1 cellular context compared by ENCODE assay signal in the genomic region with DNA sequence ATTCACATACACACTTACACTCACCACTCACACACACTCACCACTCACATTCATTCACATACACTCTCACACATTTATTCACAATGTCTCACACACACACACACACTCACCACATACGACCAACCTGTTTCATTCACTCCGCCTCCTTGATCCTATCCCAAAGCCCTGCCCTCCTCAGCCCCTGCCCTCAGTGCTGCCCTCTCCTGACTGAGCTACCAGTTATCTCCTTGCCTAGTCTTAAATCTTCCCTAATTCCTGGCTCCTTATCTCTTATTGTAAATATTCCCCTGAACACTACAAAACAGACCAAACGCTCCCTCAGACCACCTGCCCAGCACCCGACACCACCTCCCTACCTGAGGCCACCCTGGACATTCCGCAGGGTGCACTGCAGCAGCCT.
TF ChIP-seq lines count a peak whose summit lies in the region.

No MANE protein-coding gene starts in this region.

TF ChIP-seq in WTC11, 78 proteins besides CTCF, POLR2A, EP300 and RAD21 (continued from another document):
- TF ChIP-seq, protein P1, sequence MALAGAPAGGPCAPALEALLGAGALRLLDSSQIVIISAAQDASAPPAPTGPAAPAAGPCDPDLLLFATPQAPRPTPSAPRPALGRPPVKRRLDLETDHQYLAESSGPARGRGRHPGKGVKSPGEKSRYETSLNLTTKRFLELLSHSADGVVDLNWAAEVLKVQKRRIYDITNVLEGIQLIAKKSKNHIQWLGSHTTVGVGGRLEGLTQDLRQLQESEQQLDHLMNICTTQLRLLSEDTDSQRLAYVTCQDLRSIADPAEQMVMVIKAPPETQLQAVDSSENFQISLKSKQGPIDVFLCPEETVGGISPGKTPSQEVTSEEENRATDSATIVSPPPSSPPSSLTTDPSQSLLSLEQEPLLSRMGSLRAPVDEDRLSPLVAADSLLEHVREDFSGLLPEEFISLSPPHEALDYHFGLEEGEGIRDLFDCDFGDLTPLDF (CRISPR knock-in tag; IDR thresholded peaks at IDR 0.05) = no peak
- TF ChIP-seq, protein P2, sequence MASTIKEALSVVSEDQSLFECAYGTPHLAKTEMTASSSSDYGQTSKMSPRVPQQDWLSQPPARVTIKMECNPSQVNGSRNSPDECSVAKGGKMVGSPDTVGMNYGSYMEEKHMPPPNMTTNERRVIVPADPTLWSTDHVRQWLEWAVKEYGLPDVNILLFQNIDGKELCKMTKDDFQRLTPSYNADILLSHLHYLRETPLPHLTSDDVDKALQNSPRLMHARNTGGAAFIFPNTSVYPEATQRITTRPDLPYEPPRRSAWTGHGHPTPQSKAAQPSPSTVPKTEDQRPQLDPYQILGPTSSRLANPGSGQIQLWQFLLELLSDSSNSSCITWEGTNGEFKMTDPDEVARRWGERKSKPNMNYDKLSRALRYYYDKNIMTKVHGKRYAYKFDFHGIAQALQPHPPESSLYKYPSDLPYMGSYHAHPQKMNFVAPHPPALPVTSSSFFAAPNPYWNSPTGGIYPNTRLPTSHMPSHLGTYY (CRISPR knock-in tag; IDR thresholded peaks at IDR 0.05) = no peak
- TF ChIP-seq, protein P3, sequence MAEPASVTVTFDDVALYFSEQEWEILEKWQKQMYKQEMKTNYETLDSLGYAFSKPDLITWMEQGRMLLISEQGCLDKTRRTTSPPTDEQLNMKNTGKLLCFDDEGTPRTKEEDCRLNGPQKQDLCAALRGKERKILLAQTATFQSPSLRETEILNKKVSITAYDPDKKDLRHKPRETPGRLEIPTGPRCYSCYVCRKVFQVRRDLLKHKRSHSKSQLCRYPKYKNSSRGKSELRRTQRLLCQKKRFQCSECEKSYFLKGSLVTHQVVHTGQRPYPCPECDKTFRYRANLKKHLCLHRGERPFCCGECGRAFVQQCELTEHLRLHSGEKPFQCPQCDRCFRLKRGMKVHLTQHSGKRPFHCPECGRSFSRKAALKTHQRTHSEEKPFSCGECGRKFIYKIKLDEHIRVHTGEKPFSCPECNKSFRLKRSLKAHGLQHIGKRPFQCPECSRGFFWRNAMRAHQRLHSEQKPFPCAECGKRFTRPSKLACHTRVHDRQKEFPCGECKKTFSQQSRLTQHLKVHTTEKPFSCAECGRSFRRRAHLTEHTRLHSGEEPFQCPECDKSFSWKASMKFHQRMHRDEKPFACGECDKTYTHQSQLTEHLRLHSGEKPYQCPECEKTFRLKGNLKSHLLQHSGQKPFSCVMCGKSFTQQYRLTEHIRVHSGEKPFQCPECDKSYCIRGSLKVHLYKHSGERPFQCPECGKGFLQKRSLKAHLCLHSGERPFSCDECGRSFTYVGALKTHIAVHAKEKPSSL (CRISPR knock-in tag; conservative IDR thresholded peaks at IDR 0.05) = no peak
- no peak for TF ChIP-seq ZNF317 (CRISPR knock-in tag; IDR thresholded peaks at IDR 0.05; ENCODE audit: borderline replicate concordance, low read depth)
- TF ChIP-seq, protein P4, sequence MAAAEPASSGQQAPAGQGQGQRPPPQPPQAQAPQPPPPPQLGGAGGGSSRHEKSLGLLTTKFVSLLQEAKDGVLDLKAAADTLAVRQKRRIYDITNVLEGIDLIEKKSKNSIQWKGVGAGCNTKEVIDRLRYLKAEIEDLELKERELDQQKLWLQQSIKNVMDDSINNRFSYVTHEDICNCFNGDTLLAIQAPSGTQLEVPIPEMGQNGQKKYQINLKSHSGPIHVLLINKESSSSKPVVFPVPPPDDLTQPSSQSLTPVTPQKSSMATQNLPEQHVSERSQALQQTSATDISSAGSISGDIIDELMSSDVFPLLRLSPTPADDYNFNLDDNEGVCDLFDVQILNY (CRISPR knock-in tag; IDR thresholded peaks at IDR 0.05) = no peak
- TF ChIP-seq GABPB1 (CRISPR knock-in tag; IDR thresholded peaks at IDR 0.05) = no peak
- TF ChIP-seq, protein P5, sequence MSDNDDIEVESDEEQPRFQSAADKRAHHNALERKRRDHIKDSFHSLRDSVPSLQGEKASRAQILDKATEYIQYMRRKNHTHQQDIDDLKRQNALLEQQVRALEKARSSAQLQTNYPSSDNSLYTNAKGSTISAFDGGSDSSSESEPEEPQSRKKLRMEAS (CRISPR knock-in tag; IDR thresholded peaks at IDR 0.05) = no peak
